In genomic region chr12:40001406-40001805, GRCh38 we compare ENCODE assay signal across 21 cellular contexts.
"Had no signal": no experiment of that assay in that cellular context is flagged by ENCODE, and none has a peak within 500 bp of the region (broad histone marks: within the 10 kb centered on the region; RNA-seq: fewer than 3 reads in every experiment).

No MANE protein-coding gene starts in this region.

- H3K36me3 ChIP-seq: neural progenitor cell, neutrophil, right lobe of liver, uterus had no signal

- H3K4me1 ChIP-seq: left ventricle myocardium inferior, neural progenitor cell, psoas muscle, tibial nerve, uterus had no signal

- H3K27me3 ChIP-seq: neural progenitor cell, neutrophil, right lobe of liver, tibial nerve, uterus had no signal

- ATAC-seq: natural killer cell, psoas muscle had no signal

- H3K9me3 ChIP-seq: right lobe of liver had no signal

- H3K4me3 ChIP-seq: left ventricle myocardium inferior, lung, neural progenitor cell, psoas muscle, right lobe of liver, smooth muscle cell, tibial nerve, uterus had no signal

- DNase-seq: hypothalamus; immature natural killer cell; kidney; left ventricle myocardium inferior; mesendoderm; naive B cell; natural killer cell; nephron progenitor cell; occipital lobe; psoas muscle; right lobe of liver; stimulated activated CD4-positive, alpha-beta T cell treated with anti-CD3 and anti-CD28 coated beads, Interleukin-2, amount 100 ng/mL, for 24 hours; stimulated activated CD4-positive, alpha-beta T cell treated with anti-CD3 and anti-CD28 coated beads, Interleukin-4, amount 100 ng/mL, for 1 hour; stimulated activated naive CD4-positive, alpha-beta T cell; uterus had no signal

- H3K4me2 ChIP-seq: neural progenitor cell, smooth muscle cell had no signal

- H3K9ac ChIP-seq: neural progenitor cell, parathyroid adenoma had no signal

- H3K27ac ChIP-seq: left ventricle myocardium inferior, neural progenitor cell, neutrophil, parathyroid adenoma, psoas muscle, right lobe of liver, tibial nerve, uterus had no signal

- H2AFZ ChIP-seq: neural progenitor cell, parathyroid adenoma had no signal
